1 cellular context compared by ENCODE assay signal in genomic region chr1:43035821-43036456, GRCh38.
TF ChIP-seq lines count a peak whose summit lies in the region.

No MANE protein-coding gene starts in this region.

TF ChIP-seq in H1, 55 proteins besides CTCF, POLR2A, EP300 and RAD21:
- no peak for TF ChIP-seq POLR2AphosphoS5 (IDR thresholded peaks at IDR 0.05; ENCODE audit: low read depth, low read length)
- no peak for TF ChIP-seq EGR1 (IDR thresholded peaks at IDR 0.05; ENCODE audit: borderline replicate concordance, low read depth, low read length)
- TF ChIP-seq SIRT6 (IDR thresholded peaks at IDR 0.05; ENCODE audit: low read length): no peak
- no peak for TF ChIP-seq TAF1 (IDR thresholded peaks at IDR 0.05; ENCODE audit: low read depth, low read length)
- TF ChIP-seq BACH1 (IDR thresholded peaks at IDR 0.05; ENCODE audit: low read length): no peak
- no peak for TF ChIP-seq RBBP5 (IDR thresholded peaks at IDR 0.05; ENCODE audit: borderline replicate concordance, low read depth, low read length)
- TF ChIP-seq, protein P1, sequence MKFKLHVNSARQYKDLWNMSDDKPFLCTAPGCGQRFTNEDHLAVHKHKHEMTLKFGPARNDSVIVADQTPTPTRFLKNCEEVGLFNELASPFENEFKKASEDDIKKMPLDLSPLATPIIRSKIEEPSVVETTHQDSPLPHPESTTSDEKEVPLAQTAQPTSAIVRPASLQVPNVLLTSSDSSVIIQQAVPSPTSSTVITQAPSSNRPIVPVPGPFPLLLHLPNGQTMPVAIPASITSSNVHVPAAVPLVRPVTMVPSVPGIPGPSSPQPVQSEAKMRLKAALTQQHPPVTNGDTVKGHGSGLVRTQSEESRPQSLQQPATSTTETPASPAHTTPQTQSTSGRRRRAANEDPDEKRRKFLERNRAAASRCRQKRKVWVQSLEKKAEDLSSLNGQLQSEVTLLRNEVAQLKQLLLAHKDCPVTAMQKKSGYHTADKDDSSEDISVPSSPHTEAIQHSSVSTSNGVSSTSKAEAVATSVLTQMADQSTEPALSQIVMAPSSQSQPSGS (IDR thresholded peaks at IDR 0.05; ENCODE audit: low read length): no peak
- no peak for TF ChIP-seq FOSL1 (IDR thresholded peaks at IDR 0.05; ENCODE audit: insufficient read depth, low read depth, low read length)
- no peak for TF ChIP-seq KDM1A (IDR thresholded peaks at IDR 0.05; ENCODE audit: borderline replicate concordance, low read length)
- TF ChIP-seq JUND (IDR thresholded peaks at IDR 0.05; ENCODE audit: low read length): no peak
- no peak for TF ChIP-seq CBX5 (IDR thresholded peaks at IDR 0.05; ENCODE audit: low read depth, low read length)
- no peak for TF ChIP-seq TCF12 (IDR thresholded peaks at IDR 0.05; ENCODE audit: low read depth, low read length)
- no peak for TF ChIP-seq CBX8 (IDR thresholded peaks at IDR 0.05; ENCODE audit: borderline replicate concordance, low read depth, low read length)
- TF ChIP-seq CHD1 (IDR thresholded peaks at IDR 0.05; ENCODE audit: low read depth, low read length): no peak
- no peak for TF ChIP-seq PHF8 (conservative IDR thresholded peaks at IDR 0.05; ENCODE audit: low read depth, low read length)
- TF ChIP-seq RFX5 (IDR thresholded peaks at IDR 0.05; ENCODE audit: borderline replicate concordance, low read depth, low read length): no peak
- no peak for TF ChIP-seq BRCA1 (IDR thresholded peaks at IDR 0.05; ENCODE audit: low read depth, low read length)
- no peak for TF ChIP-seq SP2 (IDR thresholded peaks at IDR 0.05; ENCODE audit: low read length)
- no peak for TF ChIP-seq YY1 (IDR thresholded peaks at IDR 0.05; ENCODE audit: low read depth, low read length)
